Comparison of ENCODE assay signal across 3 cellular contexts in the genomic region with DNA sequence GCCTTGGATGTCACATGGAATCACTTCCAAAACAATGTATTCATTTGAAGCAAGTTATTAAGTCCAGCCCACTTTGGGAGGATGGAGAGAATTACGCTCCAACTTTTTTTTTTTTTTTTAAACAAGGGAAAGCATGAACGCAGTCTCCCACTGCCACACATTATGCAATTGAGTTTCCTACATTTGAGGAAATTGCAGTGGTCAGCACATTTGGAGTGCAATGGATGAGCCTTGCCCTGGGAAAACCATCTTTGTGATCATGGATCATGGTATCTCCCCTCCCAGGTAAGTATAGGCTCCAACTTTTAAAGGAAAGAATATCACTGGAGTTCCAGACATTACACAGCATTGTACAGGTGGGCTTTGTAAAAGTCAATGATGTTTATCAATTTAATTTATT.
TF ChIP-seq lines count a peak whose summit lies in the region.

No MANE protein-coding gene starts in this region.

TF ChIP-seq in HepG2, 621 proteins besides CTCF, POLR2A, EP300 and RAD21:
- TF ChIP-seq MAFK (conservative IDR thresholded peaks at IDR 0.05 in 1 of 2, IDR thresholded peaks at IDR 0.05 in 1 of 2; ENCODE audit: low read length in 2 of 2): peak; percentile 82 to 92
- no peak for TF ChIP-seq SMAD3 (CRISPR knock-in tag; IDR thresholded peaks at IDR 0.05)
- TF ChIP-seq MAFF (IDR thresholded peaks at IDR 0.05; ENCODE audit: low read depth, low read length): peak; percentile 87

TF ChIP-seq in HEK293, 187 proteins besides CTCF, POLR2A, EP300 and RAD21:
- no peak for TF ChIP-seq ZNF157 (tag by site-specific recombination; IDR thresholded peaks at IDR 0.05)
- 0 out of 2 replicates have a peak, but pooled peaks have one; percentile 14 for TF ChIP-seq PRDM10 (tag by site-specific recombination; IDR thresholded peaks at IDR 0.05)

TF ChIP-seq in K562, 482 proteins besides CTCF, POLR2A, EP300 and RAD21:
- peak; percentile 68 for TF ChIP-seq MAFK (IDR thresholded peaks at IDR 0.05; ENCODE audit: low read length)
- peak; percentile 64 for TF ChIP-seq MAFF (IDR thresholded peaks at IDR 0.05; ENCODE audit: low read length)
- peak; percentile 40; the same call in 1 of the 2 replicates for TF ChIP-seq ZNF316 (IDR thresholded peaks at IDR 0.05)
- no peak for TF ChIP-seq ZNF184 (CRISPR knock-in tag; IDR thresholded peaks at IDR 0.05)
